In the genomic region with DNA sequence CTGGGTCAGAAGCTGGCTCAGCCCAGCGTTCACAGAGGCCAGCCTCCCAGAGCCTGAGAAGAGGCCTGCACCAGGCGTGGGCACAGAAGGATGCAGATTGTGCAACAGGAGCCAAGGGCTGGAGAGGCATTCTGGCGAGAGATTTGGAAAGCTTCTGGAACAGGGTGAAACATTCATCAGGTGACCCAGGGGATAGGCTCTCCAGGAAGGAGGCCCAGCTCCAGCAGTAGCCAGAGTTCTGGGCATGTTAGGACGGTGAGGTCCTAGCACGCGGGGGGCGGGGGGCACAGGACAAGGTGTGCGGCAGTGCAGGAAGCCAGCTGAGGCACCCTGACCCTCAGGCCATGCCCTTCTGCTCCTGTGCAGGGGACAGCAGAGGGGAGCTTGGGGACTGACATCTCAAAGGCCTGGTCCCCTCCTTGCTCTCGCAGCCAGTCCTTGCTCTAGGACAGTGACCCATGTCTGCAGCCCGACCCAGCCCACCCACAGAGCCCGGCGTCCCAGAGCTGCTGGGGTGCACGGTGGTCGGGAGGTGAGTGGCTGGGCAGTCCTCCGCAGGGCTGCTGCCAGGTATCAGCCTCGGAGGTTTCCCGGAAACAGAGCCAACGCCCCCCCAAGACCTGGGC, we compare ENCODE assay signal across 8 cellular contexts.
A peak's percentile ranks its signal among the peaks of the same experiment; 100 is the strongest.
DNase-seq lines count a peak whose midpoint lies in the region; ATAC-seq and TF ChIP-seq lines count a peak whose summit lies in the region.

No MANE protein-coding gene starts in this region.

- H3K9ac ChIP-seq in DND-41 (ENCODE audit: low read depth, low read length), result peak overlapping the region; percentile 59

- no peaks in the 10 kb centered on the region for H4K20me1 ChIP-seq in DND-41 (ENCODE audit: insufficient read depth, low read length)

- 64 to 65% methylated on average over 15 to 18 of the region's 18 CpGs for WGBS in mesodermal cell (ENCODE audit: insufficient coverage in 2 of 2), 2 experiments

- H3K36me3 ChIP-seq in DND-41 (ENCODE audit: insufficient read depth, low read length), result no peaks in the 10 kb centered on the region
- no peaks in the 10 kb centered on the region for H3K36me3 ChIP-seq in KOPT-K1 (ENCODE audit: insufficient read depth, low read length)
- no peaks in the 10 kb centered on the region for H3K36me3 ChIP-seq in mesodermal cell (ENCODE audit: control insufficient read depth, insufficient read depth, low read length)

- H3K4me3 ChIP-seq in DND-41 (ENCODE audit: low read depth in 1 of 2, low read length in 2 of 2) (peak overlapping the region in 1 of 2 experiments; percentile 57; a peak in 2 of 4 replicates), mesodermal cell (ENCODE audit: extremely low read depth, insufficient read depth, low read length, poor library complexity, severe bottlenecking) (peak overlapping the region; percentile 49)

- H3K4me1 ChIP-seq in DND-41 (ENCODE audit: insufficient read depth, low read length) (peaks cover 17% of the 10 kb centered on the region), mesodermal cell (ENCODE audit: control insufficient read depth, insufficient read depth, low read length, poor library complexity, severe bottlenecking) (no peaks in the 10 kb centered on the region)

- no peak for TF ChIP-seq CTCF in DND-41 (IDR thresholded peaks at IDR 0.05; ENCODE audit: borderline replicate concordance, extremely low read depth, low read length, poor library complexity, severe bottlenecking)

- H3K4me2 ChIP-seq in DND-41 (ENCODE audit: insufficient read depth, low read length), result peak overlapping the region; percentile 71

- no peak for ATAC-seq in DND-41 (ENCODE audit: insufficient read depth, low read depth)
- ATAC-seq in HG03565 (IDR thresholded peaks at IDR 0.05; ENCODE audit: unreplicated experiment), result no peak

- DNase-seq in DND-41 (no peak), caudate nucleus (lab: John Stamatoyannopoulos, UW) (peak in 1 of 61 donors; percentile 47), ureter (ENCODE audit: low spot score) (peak; percentile 80), globus pallidus (ENCODE audit: low spot score) (no peak)
- no peak for DNase-seq in stimulated activated naive CD4-positive, alpha-beta T cell treated with Interleukin-2 at 50 U/mL for 16 hours (lab: John Stamatoyannopoulos, UW)

- H3K27ac ChIP-seq in DND-41 (ENCODE audit: low read length) (no peak overlapping the region), KOPT-K1 (ENCODE audit: low read depth, low read length, poor library complexity, severe bottlenecking) (peak overlapping the region; percentile 89), caudate nucleus (ENCODE audit: low read depth, low read length) (peak overlapping the region; percentile 73), mesodermal cell (ENCODE audit: low read depth, low read length, severe bottlenecking) (no peak overlapping the region)

- no peaks in the 10 kb centered on the region for H3K9me3 ChIP-seq in DND-41 (ENCODE audit: insufficient read depth, low read length, severe bottlenecking)
- no peaks in the 10 kb centered on the region for H3K9me3 ChIP-seq in KOPT-K1 (ENCODE audit: insufficient read depth, low read length, poor library complexity, severe bottlenecking)
- H3K9me3 ChIP-seq in mesodermal cell (ENCODE audit: control insufficient read depth, low read length), result no peaks in the 10 kb centered on the region

- H3K79me2 ChIP-seq in DND-41 (ENCODE audit: insufficient read depth, low read length), result no peaks in the 10 kb centered on the region

- H3K27me3 ChIP-seq in DND-41 (ENCODE audit: insufficient read depth, low read length, poor library complexity), result no peaks in the 10 kb centered on the region

- H2AFZ ChIP-seq in DND-41 (ENCODE audit: low read depth, low read length), result no peak overlapping the region

Comparison
In these comparisons a context has a peak if more than half of its experiments do, and no peak if none do; other contexts are left out.
1. H3K27ac ChIP-seq: peak in KOPT-K1 (single experiment) and caudate nucleus (single experiment); none in DND-41 (single experiment) and mesodermal cell (single experiment).